Comparison of ENCODE assay signal across 17 cellular contexts in the genomic region with DNA sequence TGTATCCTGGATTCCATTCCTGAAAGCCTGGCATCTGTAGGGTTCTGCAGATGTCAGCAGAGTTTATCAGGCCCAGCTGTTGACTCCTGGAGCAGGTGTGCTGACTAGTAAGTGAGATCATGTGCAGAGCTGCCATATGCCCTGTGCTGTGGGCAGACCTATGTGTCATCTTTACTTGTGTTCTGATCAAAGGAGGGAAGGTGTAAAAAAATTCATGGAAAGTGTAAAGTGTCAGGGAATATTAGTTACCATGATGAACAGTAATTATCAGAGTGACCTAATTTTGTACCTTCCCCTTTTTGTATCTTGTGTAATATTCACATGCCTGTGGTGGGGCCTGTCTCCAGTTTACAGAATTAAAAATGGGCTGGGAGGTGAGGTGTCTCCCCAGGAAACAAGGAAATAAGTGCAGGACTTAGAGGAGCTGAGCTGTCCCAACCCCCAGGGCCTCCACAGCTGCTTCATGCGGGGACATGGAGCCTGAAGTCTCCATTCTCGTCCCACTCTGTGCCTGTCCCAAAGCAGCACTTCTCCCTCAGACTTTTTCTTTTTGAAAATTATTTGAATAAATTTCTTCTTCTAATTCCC.
A peak's percentile ranks its signal among the peaks of the same experiment; 100 is the strongest.
DNase-seq lines count a peak whose midpoint lies in the region; ATAC-seq and TF ChIP-seq lines count a peak whose summit lies in the region.
"Had no signal": no experiment of that assay in that cellular context is flagged by ENCODE, and none has a peak within 500 bp of the region (broad histone marks: within the 10 kb centered on the region; RNA-seq: fewer than 3 reads in every experiment).

No MANE protein-coding gene starts in this region.

- ATAC-seq in esophagus mucosa (peak; percentile 54), Right ventricle myocardium superior (ENCODE audit: poor library complexity) (no peak)
- ATAC-seq: HCT116 had no signal

- H3K4me3 Mint-ChIP-seq in T-helper 2 cell treated with Interferon-gamma antibody and Interleukin-4, amounts not matched to agents 5 μg/mL and 100 μg/mL, for 36 hours = no peak overlapping the region
- H3K4me3 Mint-ChIP-seq: CD4-positive, CD25-positive, alpha-beta regulatory T cell had no signal

- H3K36me3 ChIP-seq in sigmoid colon = no peaks in the 10 kb centered on the region
- H3K36me3 ChIP-seq: Peyer's patch had no signal

- WGBS in sigmoid colon, 2 donors = 73 to 74% methylated on average over 2 of the region's 2 CpGs

- no peak overlapping the region for H3K27ac ChIP-seq in sigmoid colon
- H3K27ac ChIP-seq: GM23248, Peyer's patch had no signal

- peaks cover under 1% of the 10 kb centered on the region for H3K36me3 Mint-ChIP-seq in T-helper 2 cell treated with Interferon-gamma antibody and Interleukin-4, amounts not matched to agents 5 μg/mL and 100 μg/mL, for 36 hours (ENCODE audit: low read depth)
- H3K36me3 Mint-ChIP-seq: CD4-positive, CD25-positive, alpha-beta regulatory T cell had no signal

- H3K27ac Mint-ChIP-seq in T-helper 2 cell treated with Interferon-gamma antibody and Interleukin-4, amounts not matched to agents 5 μg/mL and 100 μg/mL, for 36 hours = no peak overlapping the region
- H3K27ac Mint-ChIP-seq: CD4-positive, CD25-positive, alpha-beta regulatory T cell had no signal

- peak; percentile 3 for DNase-seq in activated CD8-positive, alpha-beta memory T cell treated with anti-CD3 and anti-CD28 coated beads for 24 hours
- no peak for DNase-seq in activated CD8-positive, alpha-beta memory T cell treated with anti-CD3 and anti-CD28 coated beads, Interleukin-2, amount 50 U/mL, for 48 hours
- peak; percentile 39 for DNase-seq in NOMO-1 treated with DMSO at 0.1 percent for 48 hours (lab: John Stamatoyannopoulos, UW; ENCODE audit: unreplicated experiment)
- DNase-seq in sigmoid colon = peak; percentile 41
- DNase-seq in foreskin fibroblast = no peak
- DNase-seq in T-helper 2 cell treated with Interferon-gamma antibody and Interleukin-4, amounts not matched to agents 5 μg/mL and 100 μg/mL, for 36 hours (ENCODE audit: low spot score) = no peak
- DNase-seq in Right ventricle myocardium superior = no peak
- DNase-seq: Calu3; CD4-positive, CD25-positive, alpha-beta regulatory T cell; GM23248; NCI-H1105; NCI-H2029; NCI-H526; Peyer's patch; SIG-M5 had no signal

- intact Hi-C loops in sigmoid colon (cut with DNase I) (no loop called here), Right ventricle myocardium superior (cut with DNase I) (no loop called here)

- H3K4me3 ChIP-seq in sigmoid colon (no peak overlapping the region), foreskin fibroblast (ENCODE audit: low read depth in 1 of 2, low read length in 2 of 2) (no peak overlapping the region)
- H3K4me3 ChIP-seq: GM23248, Peyer's patch had no signal

- no peaks in the 10 kb centered on the region for H3K27me3 ChIP-seq in sigmoid colon
- H3K27me3 ChIP-seq: Peyer's patch had no signal

- no peaks in the 10 kb centered on the region for H3K9me3 ChIP-seq in sigmoid colon
- H3K9me3 ChIP-seq: Peyer's patch had no signal

- peaks cover 7% of the 10 kb centered on the region for H3K4me1 Mint-ChIP-seq in T-helper 2 cell treated with Interferon-gamma antibody and Interleukin-4, amounts not matched to agents 5 μg/mL and 100 μg/mL, for 36 hours (ENCODE audit: low read depth)

- no peak for TF ChIP-seq EP300 in sigmoid colon (IDR thresholded peaks at IDR 0.05)

- no peak for TF ChIP-seq POLR2A in sigmoid colon (IDR thresholded peaks at IDR 0.05)

- H3K9me3 Mint-ChIP-seq in T-helper 2 cell treated with Interferon-gamma antibody and Interleukin-4, amounts not matched to agents 5 μg/mL and 100 μg/mL, for 36 hours = peaks cover 14% of the 10 kb centered on the region

- TF ChIP-seq CTCF in sigmoid colon (IDR thresholded peaks at IDR 0.05) = no peak
- no peak for TF ChIP-seq CTCF in foreskin fibroblast (IDR thresholded peaks at IDR 0.05; ENCODE audit: low read depth, low read length)

- H3K27me3 Mint-ChIP-seq in T-helper 2 cell treated with Interferon-gamma antibody and Interleukin-4, amounts not matched to agents 5 μg/mL and 100 μg/mL, for 36 hours (ENCODE audit: low read depth) = peaks cover 2% of the 10 kb centered on the region
- H3K27me3 Mint-ChIP-seq: CD4-positive, CD25-positive, alpha-beta regulatory T cell had no signal

- peaks cover 0 to 7% (median 2%) of the 10 kb centered on the region in 4 donors for H3K4me1 ChIP-seq in sigmoid colon
- H3K4me1 ChIP-seq: Peyer's patch had no signal

Comparison
In these comparisons a context has a peak if more than half of its experiments do, and no peak if none do; other contexts are left out.
1. DNase-seq: peak in activated CD8-positive, alpha-beta memory T cell treated with anti-CD3 and anti-CD28 coated beads for 24 hours (single experiment), NOMO-1 treated with DMSO at 0.1 percent for 48 hours (single experiment) and sigmoid colon (single experiment); none in activated CD8-positive, alpha-beta memory T cell treated with anti-CD3 and anti-CD28 coated beads, Interleukin-2, amount 50 U/mL, for 48 hours (single experiment), foreskin fibroblast (0 of 2), T-helper 2 cell treated with Interferon-gamma antibody and Interleukin-4, amounts not matched to agents 5 μg/mL and 100 μg/mL, for 36 hours (single experiment) and Right ventricle myocardium superior (single experiment).